In the genomic region with DNA sequence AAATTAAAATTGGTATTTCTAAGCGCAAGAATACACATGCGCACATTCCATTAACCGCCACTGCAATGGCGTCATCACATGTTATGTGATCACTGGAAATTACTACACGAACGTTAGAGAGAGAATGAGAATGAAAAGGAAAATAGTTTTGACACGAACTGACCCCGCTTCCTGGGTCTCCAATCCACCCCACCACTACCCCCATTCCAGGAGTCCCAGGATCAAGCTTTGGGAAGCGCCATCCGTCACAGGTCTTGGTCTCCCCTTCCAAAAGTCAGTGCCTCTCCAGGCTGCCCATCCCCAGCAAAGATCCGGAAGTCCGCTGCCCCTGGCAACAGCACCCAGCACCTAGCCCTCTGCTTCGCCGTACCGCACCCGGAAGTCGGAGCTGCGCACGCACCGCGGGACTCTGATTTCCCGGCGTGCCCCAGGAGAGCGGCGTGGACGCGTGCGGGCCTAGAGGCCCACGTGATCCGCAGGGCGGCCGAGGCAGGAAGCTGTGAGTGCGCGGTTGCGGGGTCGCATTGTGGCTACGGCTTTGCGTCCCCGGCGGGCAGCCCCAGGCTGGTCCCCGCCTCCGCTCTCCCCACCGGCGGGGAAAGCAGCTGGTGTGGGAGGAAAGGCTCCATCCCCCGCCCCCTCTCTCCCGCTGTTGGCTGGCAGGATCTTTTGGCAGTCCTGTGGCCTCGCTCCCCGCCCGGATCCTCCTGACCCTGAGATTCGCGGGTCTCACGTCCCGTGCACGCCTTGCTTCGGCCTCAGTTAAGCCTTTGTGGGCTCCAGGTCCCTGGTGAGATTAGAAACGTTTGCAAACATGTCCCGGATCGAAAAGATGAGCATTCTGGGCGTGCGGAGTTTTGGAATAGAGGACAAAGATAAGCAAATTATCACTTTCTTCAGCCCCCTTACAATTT, we compare ENCODE assay signal across 8 cellular contexts. TPM values are rescaled to one million over a fixed set of nuclear protein-coding genes. Genes with fewer than 3 reads are reported as not detected.
DNase-seq lines count a peak whose midpoint lies in the region; ATAC-seq and TF ChIP-seq lines count a peak whose summit lies in the region.

A gene (plus strand): TSS at position 467 of the 914 bp plus-strand sequence. CDS start 348 bp downstream, at position 815.

- intact Hi-C loops in PC-9 (cut with micrococcal nuclease; ENCODE audit: unreplicated experiment): loop anchor here (5.0 kb wide), 1 partner anchor 59 kb away; no protein-coding TSS in a partner anchor

- H3K27me3 ChIP-seq in PC-9 (ENCODE audit: insufficient read depth, low read depth): no peaks in the 10 kb centered on the region
- no peaks in the 10 kb centered on the region for H3K27me3 ChIP-seq in mucosa of rectum (ENCODE audit: control insufficient read depth in 2 of 2, insufficient read depth in 2 of 2, low read length in 2 of 2)

- TSS peak; percentile 94 for BruUV-seq in PC-9 (replicated peaks; lab: Mats Ljungman, UMichigan)

- peak within 1 kb of the TSS; percentile 96 for H2AFZ ChIP-seq in PC-9

- H3K9me3 ChIP-seq in PC-9 (ENCODE audit: insufficient read depth, low read depth) (no peaks in the 10 kb centered on the region), mucosa of rectum (ENCODE audit: control insufficient read depth in 2 of 2, low read length in 2 of 2) (no peaks in the 10 kb centered on the region)

- H3K9me2 ChIP-seq in PC-9 (ENCODE audit: insufficient read depth): no peaks in the 10 kb centered on the region; the same call in 1 of the 2 replicates

- CTCF ChIA-PET in PC-9 (lab: Charles Lee): no interaction called here

- H3K4me1 ChIP-seq in PC-9 (replicated peaks; ENCODE audit: insufficient read depth) (peaks cover 18% of the 10 kb centered on the region), mucosa of rectum (ENCODE audit: control insufficient read depth in 2 of 2, insufficient read depth in 2 of 2, low read length in 2 of 2) (peaks cover 4 to 12% of the 10 kb centered on the region in 2 donors)

- POLR2A ChIA-PET in PC-9 (lab: Charles Lee; ENCODE audit: unreplicated experiment): interaction anchor here (0.7 kb wide), 1 partner anchor 19 kb away, joined by 3 read pairs; no protein-coding TSS in a partner anchor

- H3K36me3 ChIP-seq in PC-9 (ENCODE audit: low read depth) (peaks cover 19% of the 10 kb centered on the region), mucosa of rectum (ENCODE audit: control insufficient read depth in 2 of 2, insufficient read depth in 2 of 2, low read length in 2 of 2) (peaks cover 5 to 7% of the 10 kb centered on the region in 2 donors)

- peak within 1 kb of the TSS; percentile 87 for H3K4me3 ChIP-seq in Jurkat, Clone E6-1 (ENCODE audit: low read length)
- peak within 1 kb of the TSS; percentile 97 for H3K4me3 ChIP-seq in PC-9
- H3K4me3 ChIP-seq in mucosa of rectum (ENCODE audit: low read length in 2 of 2): peak within 1 kb of the TSS; percentile 90 to 93

- ATAC-seq in GM21619 (IDR thresholded peaks at IDR 0.05; ENCODE audit: unreplicated experiment): peak; percentile 96

- no peak for TF ChIP-seq CTCF in PC-9 (conservative IDR thresholded peaks at IDR 0.05)

- peak within 1 kb of the TSS; percentile 74 for H3K27ac ChIP-seq in PC-9
- peak within 1 kb of the TSS; percentile 78 to 85 for H3K27ac ChIP-seq in mucosa of rectum (ENCODE audit: low read depth in 2 of 2, low read length in 2 of 2)

- H3F3A ChIP-seq in PC-9 (ENCODE audit: insufficient read depth, low read depth): peaks cover 24% of the 10 kb centered on the region

- peak; percentile 94 for TF ChIP-seq POLR2A in erythroblast (IDR thresholded peaks at IDR 0.05; ENCODE audit: low read length)

- DNase-seq in DMS153 treated with DMSO at 0.1 percent for 48 hours (lab: John Stamatoyannopoulos, UW; ENCODE audit: unreplicated experiment): peak; percentile 56
- DNase-seq in Jurkat, Clone E6-1 (ENCODE audit: low read depth, low spot score): peak; percentile 87
- DNase-seq in PC-9: peak; percentile 73 to 88
- peak; percentile 88 for DNase-seq in activated T-cell treated with anti-CD3 and anti-CD28 coated beads, Interleukin-2, amount 50 U/mL, for 1 hour
- DNase-seq in erythroblast (lab: John Stamatoyannopoulos, UW): peak; percentile 94 to 95
- DNase-seq in stimulated activated CD8-positive, alpha-beta memory T cell treated with anti-CD3 and anti-CD28 coated beads, Interleukin-4, amount 100 ng/mL, for 4 hours (ENCODE audit: low read depth in 2 of 2, low spot score in 1 of 2): peak; percentile 83 to 87

- peak within 1 kb of the TSS; percentile 79 to 90 for H3K9ac ChIP-seq in mucosa of rectum (ENCODE audit: low read depth in 1 of 2, low read length in 2 of 2)

- peak within 1 kb of the TSS; percentile 95 for H3K4me2 ChIP-seq in PC-9

- H4K20me1 ChIP-seq in PC-9 (ENCODE audit: insufficient read depth): no peaks in the 10 kb centered on the region

- H3K79me2 ChIP-seq in PC-9 (ENCODE audit: low read depth): peaks cover 42% of the 10 kb centered on the region

RNA-seq across cellular contexts. Expression of the gene that starts here (rescaled TPM):
- polyA plus RNA-seq in Jurkat, Clone E6-1 (2012; ENCODE audit: insufficient read depth, insufficient read length): 26.9 TPM
- total RNA-seq in PC-9 (2021): 33.9 and 42.2 TPM in 2 replicates

Comparison
In these comparisons a context has a peak if more than half of its experiments do, and no peak if none do; other contexts are left out.
1. Peak in every context shown above with its lines: DNase-seq, ATAC-seq, H3K4me3 ChIP-seq and H3K27ac ChIP-seq.